8 cellular contexts compared by ENCODE assay signal in the genomic region with DNA sequence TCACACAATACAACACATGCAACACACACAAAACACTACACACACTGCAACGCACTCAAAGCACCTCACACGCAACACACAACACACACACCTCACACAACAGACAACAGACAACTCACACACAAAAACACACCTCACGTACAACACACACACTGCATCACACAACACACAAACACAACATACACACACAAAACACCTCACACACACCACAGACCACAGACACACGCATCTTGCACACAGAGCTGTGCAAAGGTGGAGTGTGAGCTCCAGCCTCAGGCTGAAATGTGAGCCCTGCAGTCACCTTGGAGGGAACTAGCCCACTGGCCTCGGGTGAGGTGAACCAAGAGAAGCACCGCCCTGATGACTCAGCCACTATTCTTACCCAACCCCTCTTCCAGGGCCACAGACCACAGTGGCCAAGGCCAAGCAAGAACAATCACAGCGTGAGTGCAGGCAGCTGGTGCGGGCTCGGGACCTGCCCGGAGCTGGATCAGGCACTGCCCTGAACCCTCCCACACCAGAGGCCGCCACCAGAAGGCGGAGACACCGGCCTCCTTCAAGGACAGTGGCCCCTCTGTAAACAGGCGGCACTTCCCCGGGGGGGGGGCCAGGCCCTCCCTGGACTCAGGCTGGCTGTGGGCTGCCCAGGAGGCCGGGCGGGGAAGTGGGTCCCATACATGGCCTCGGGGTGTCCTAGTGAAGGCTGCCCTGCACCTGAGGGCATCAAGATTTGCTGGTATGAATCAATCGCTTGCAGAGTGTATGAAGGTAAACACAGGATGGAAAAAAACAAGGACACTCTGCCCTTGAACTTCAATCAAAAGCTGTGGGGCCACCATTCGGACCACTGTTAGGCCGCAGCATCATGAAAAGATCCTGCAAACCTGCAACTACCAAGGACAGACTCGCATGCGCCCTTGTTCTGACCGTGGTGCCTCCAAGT.
DNase-seq lines count a peak whose midpoint lies in the region; ATAC-seq and TF ChIP-seq lines count a peak whose summit lies in the region.

No MANE protein-coding gene starts in this region.

- TF ChIP-seq POLR2A in HCT116 (IDR thresholded peaks at IDR 0.05; ENCODE audit: borderline replicate concordance, extremely low read depth, insufficient read depth, insufficient read length) (peak; percentile 38), gastrocnemius medialis (IDR thresholded peaks at IDR 0.05) (peak; percentile 65 to 73)

- TF ChIP-seq CTCF in HCT116 (IDR thresholded peaks at IDR 0.05 in 2 of 3, conservative IDR thresholded peaks at IDR 0.05 in 1 of 3; ENCODE audit: borderline replicate concordance in 1 of 3, insufficient read depth in 1 of 3, low read depth in 2 of 3, low read length in 2 of 3) (0 out of 6 replicates have a peak, but pooled peaks of 1 of the 3 experiments have one; percentile 5), WERI-Rb-1 (IDR thresholded peaks at IDR 0.05; ENCODE audit: low read depth, low read length) (no peak), gastrocnemius medialis (IDR thresholded peaks at IDR 0.05 in 4 of 5, conservative IDR thresholded peaks at IDR 0.05 in 1 of 5) (peak in 4 of 5 experiments; percentile 46 to 50 (median 48))

- BruUV-seq in HCT116 (replicated peaks; lab: Mats Ljungman, UMichigan): no TSS peak

- DNase-seq in stimulated activated CD4-positive, alpha-beta T cell treated with anti-CD3 and anti-CD28 coated beads, Interleukin-15, amount 100 ng/mL, for 24 hours: peak; percentile 10
- no peak for DNase-seq in stimulated activated CD4-positive, alpha-beta T cell treated with anti-CD3 and anti-CD28 coated beads, Interleukin-4, amount 100 ng/mL, for 1 hour
- peak; percentile 91 for DNase-seq in HCT116 (ENCODE audit: low read depth, low spot score)
- peak; percentile 18 to 21 for DNase-seq in Kasumi-1 (lab: John Stamatoyannopoulos, UW)
- peak; percentile 37 for DNase-seq in WERI-Rb-1
- DNase-seq in left ventricle myocardium superior: peak; percentile 90
- DNase-seq in gastrocnemius medialis: peak; percentile 97 to 98
- no peak for DNase-seq in NCI-H1092 (lab: John Stamatoyannopoulos, UW)

- no peaks in the 10 kb centered on the region for H3K27me3 ChIP-seq in HCT116 (ENCODE audit: insufficient read depth, low read length)
- no peaks in the 10 kb centered on the region for H3K27me3 ChIP-seq in WERI-Rb-1 (ENCODE audit: insufficient read depth, low read depth, severe bottlenecking)
- no peaks in the 10 kb centered on the region for H3K27me3 ChIP-seq in gastrocnemius medialis

- no peak overlapping the region for H2AFZ ChIP-seq in HCT116 (ENCODE audit: low read depth, low read length, poor library complexity, severe bottlenecking)

- H3K27ac ChIP-seq in HCT116 (ENCODE audit: low read depth, low read length) (peak overlapping the region; percentile 81), WERI-Rb-1 (no peak overlapping the region), gastrocnemius medialis (peak overlapping the region; percentile 84 to 88 (median 86))

- CTCF ChIA-PET in HCT116 (lab: Charles Lee): no interaction called here

- intact Hi-C loops in HCT116 (cut with micrococcal nuclease) (loop anchor here (5.0 kb wide), 1 partner anchor 107 kb away; a partner anchor contains a TSS), left ventricle myocardium superior (cut with micrococcal nuclease) (no loop called here), gastrocnemius medialis (cut with DNase I; ENCODE audit: low total_unique reads) (loop anchor here (1.0 kb wide), 1 partner anchor 22 kb away; no protein-coding TSS in a partner anchor)

- TF ChIP-seq RAD21 in HCT116 (IDR thresholded peaks at IDR 0.05; ENCODE audit: low read depth): peak; percentile 53; the same call in 1 of the 2 replicates

- H3K4me1 ChIP-seq in HCT116 (ENCODE audit: control insufficient read depth in 1 of 2, insufficient read depth in 2 of 2, low read length in 2 of 2) (peaks cover 81 to 88% of the 10 kb centered on the region in 2 experiments), gastrocnemius medialis (peaks cover 39 to 45% of the 10 kb centered on the region in 2 donors)

- no peaks in the 10 kb centered on the region for H3K79me2 ChIP-seq in HCT116 (ENCODE audit: insufficient read depth, low read length)

- no peaks in the 10 kb centered on the region for H4K20me1 ChIP-seq in HCT116 (ENCODE audit: insufficient read depth)

- H3K36me3 ChIP-seq in HCT116 (ENCODE audit: control insufficient read depth in 1 of 2, insufficient read depth in 2 of 2, low read length in 2 of 2) (no peaks in the 10 kb centered on the region), WERI-Rb-1 (no peaks in the 10 kb centered on the region), gastrocnemius medialis (no peaks in the 10 kb centered on the region)

- POLR2A ChIA-PET in HCT116 (lab: Charles Lee): no interaction called here

- ATAC-seq in HCT116 (peak; percentile 90), left ventricle myocardium superior (peak; percentile 94), gastrocnemius medialis (peak; percentile 94 to 97)

- RAD21 ChIA-PET in HCT116 (lab: Charles Lee; ENCODE audit: low non-redundant PET in 1 of 2, low total read pairs in 2 of 2, uncharacterized antibody in 2 of 2, unreplicated experiment in 2 of 2): interaction anchor here in 1 of 2 experiments (0.6 to 1.2 kb wide), 3 partner anchors 39 to 344 kb away, joined by 3 to 4 read pairs (median 4); no protein-coding TSS in a partner anchor

- H3K9ac ChIP-seq in HCT116 (ENCODE audit: low read length): peak overlapping the region; percentile 45

- H3K9me2 ChIP-seq in HCT116 (ENCODE audit: insufficient read depth): no peaks in the 10 kb centered on the region

- in situ Hi-C loops in gastrocnemius medialis (cut with MboI; ENCODE audit: low sequenced_read_pairs in 4 of 4): no loop called here

- H3K4me3 ChIP-seq in HCT116 (replicated peaks in 1 of 2; ENCODE audit: low read depth in 1 of 2, low read length in 2 of 2) (peak overlapping the region; percentile 5 to 48; a peak in 2 of 4 replicates), WERI-Rb-1 (ENCODE audit: low read depth, low read length) (no peak overlapping the region), gastrocnemius medialis (no peak overlapping the region)

- H3K9me3 ChIP-seq in HCT116 (ENCODE audit: control insufficient read depth in 1 of 2, insufficient read depth in 1 of 2, low read depth in 1 of 2, low read length in 2 of 2) (no peaks in the 10 kb centered on the region), WERI-Rb-1 (ENCODE audit: severe bottlenecking) (no peaks in the 10 kb centered on the region), gastrocnemius medialis (no peaks in the 10 kb centered on the region)

- peak overlapping the region; percentile 90 for H3K4me2 ChIP-seq in HCT116 (ENCODE audit: low read length)

TF ChIP-seq in HCT116, 20 proteins besides CTCF, POLR2A, EP300 and RAD21:
- TF ChIP-seq TCF7L2 (IDR thresholded peaks at IDR 0.05; ENCODE audit: borderline replicate concordance, extremely low read depth, insufficient read depth, insufficient read length) (peak; percentile 91), POLR2AphosphoS5 (IDR thresholded peaks at IDR 0.05; ENCODE audit: low read depth, low read length) (peak; percentile 46; the same call in 1 of the 2 replicates), ZFX (IDR thresholded peaks at IDR 0.05) (no peak; the same call in 1 of the 2 replicates), EGR1 (IDR thresholded peaks at IDR 0.05; ENCODE audit: low read depth) (no peak), SIN3A (IDR thresholded peaks at IDR 0.05; ENCODE audit: low read depth) (no peak), SP1 (IDR thresholded peaks at IDR 0.05; ENCODE audit: low read depth) (peak; percentile 91), CBX3 (IDR thresholded peaks at IDR 0.05; ENCODE audit: low read depth) (peak; percentile 94), CEBPB (IDR thresholded peaks at IDR 0.05; ENCODE audit: low read depth) (peak; percentile 97), JUND (IDR thresholded peaks at IDR 0.05) (peak; percentile 92), FOSL1 (IDR thresholded peaks at IDR 0.05; ENCODE audit: low read depth) (peak; percentile 89)
- TF ChIP-seq, protein P1, sequence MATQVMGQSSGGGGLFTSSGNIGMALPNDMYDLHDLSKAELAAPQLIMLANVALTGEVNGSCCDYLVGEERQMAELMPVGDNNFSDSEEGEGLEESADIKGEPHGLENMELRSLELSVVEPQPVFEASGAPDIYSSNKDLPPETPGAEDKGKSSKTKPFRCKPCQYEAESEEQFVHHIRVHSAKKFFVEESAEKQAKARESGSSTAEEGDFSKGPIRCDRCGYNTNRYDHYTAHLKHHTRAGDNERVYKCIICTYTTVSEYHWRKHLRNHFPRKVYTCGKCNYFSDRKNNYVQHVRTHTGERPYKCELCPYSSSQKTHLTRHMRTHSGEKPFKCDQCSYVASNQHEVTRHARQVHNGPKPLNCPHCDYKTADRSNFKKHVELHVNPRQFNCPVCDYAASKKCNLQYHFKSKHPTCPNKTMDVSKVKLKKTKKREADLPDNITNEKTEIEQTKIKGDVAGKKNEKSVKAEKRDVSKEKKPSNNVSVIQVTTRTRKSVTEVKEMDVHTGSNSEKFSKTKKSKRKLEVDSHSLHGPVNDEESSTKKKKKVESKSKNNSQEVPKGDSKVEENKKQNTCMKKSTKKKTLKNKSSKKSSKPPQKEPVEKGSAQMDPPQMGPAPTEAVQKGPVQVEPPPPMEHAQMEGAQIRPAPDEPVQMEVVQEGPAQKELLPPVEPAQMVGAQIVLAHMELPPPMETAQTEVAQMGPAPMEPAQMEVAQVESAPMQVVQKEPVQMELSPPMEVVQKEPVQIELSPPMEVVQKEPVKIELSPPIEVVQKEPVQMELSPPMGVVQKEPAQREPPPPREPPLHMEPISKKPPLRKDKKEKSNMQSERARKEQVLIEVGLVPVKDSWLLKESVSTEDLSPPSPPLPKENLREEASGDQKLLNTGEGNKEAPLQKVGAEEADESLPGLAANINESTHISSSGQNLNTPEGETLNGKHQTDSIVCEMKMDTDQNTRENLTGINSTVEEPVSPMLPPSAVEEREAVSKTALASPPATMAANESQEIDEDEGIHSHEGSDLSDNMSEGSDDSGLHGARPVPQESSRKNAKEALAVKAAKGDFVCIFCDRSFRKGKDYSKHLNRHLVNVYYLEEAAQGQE (IDR thresholded peaks at IDR 0.05; ENCODE audit: low read depth): no peak
- TF ChIP-seq, protein P2, sequence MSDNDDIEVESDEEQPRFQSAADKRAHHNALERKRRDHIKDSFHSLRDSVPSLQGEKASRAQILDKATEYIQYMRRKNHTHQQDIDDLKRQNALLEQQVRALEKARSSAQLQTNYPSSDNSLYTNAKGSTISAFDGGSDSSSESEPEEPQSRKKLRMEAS (IDR thresholded peaks at IDR 0.05): peak; percentile 72

Comparison
In these comparisons a context has a peak if more than half of its experiments do, and no peak if none do; other contexts are left out.
1. DNase-seq: peak in stimulated activated CD4-positive, alpha-beta T cell treated with anti-CD3 and anti-CD28 coated beads, Interleukin-15, amount 100 ng/mL, for 24 hours (single experiment), HCT116 (single experiment), Kasumi-1 (2 of 2), WERI-Rb-1 (single experiment), left ventricle myocardium superior (single experiment) and gastrocnemius medialis (2 of 2); none in stimulated activated CD4-positive, alpha-beta T cell treated with anti-CD3 and anti-CD28 coated beads, Interleukin-4, amount 100 ng/mL, for 1 hour (single experiment) and NCI-H1092 (single experiment).
2. H3K4me3 ChIP-seq: peak in HCT116 (2 of 2); none in WERI-Rb-1 (single experiment) and gastrocnemius medialis (0 of 4).
3. Peak in every context shown above with its lines, with median percentiles within 50 percentile points of each other: ATAC-seq.